Comparison of ENCODE assay signal across 1 cellular context in genomic region chr18:61973273-61974115, GRCh38.
TF ChIP-seq lines count a peak whose summit lies in the region.

No MANE protein-coding gene starts in this region.

TF ChIP-seq in HEK293, 187 proteins besides CTCF, POLR2A, EP300 and RAD21 (continued from another document):
- TF ChIP-seq ZNF654 (tag by site-specific recombination; IDR thresholded peaks at IDR 0.05; ENCODE audit: low read depth) (no peak), ZNF114 (tag by site-specific recombination; IDR thresholded peaks at IDR 0.05) (no peak), ZBTB8A (tag by site-specific recombination; IDR thresholded peaks at IDR 0.05) (no peak), IKZF3 (tag by site-specific recombination; IDR thresholded peaks at IDR 0.05) (0 out of 2 replicates have a peak, but pooled peaks have one; percentile 16), ZIC2 (tag by site-specific recombination; IDR thresholded peaks at IDR 0.05) (peak; percentile 99), PRDM6 (tag by site-specific recombination; IDR thresholded peaks at IDR 0.05) (peak; percentile 80), ZNF843 (tag by site-specific recombination; IDR thresholded peaks at IDR 0.05) (peak; percentile 82), ZFP69B (tag by site-specific recombination; IDR thresholded peaks at IDR 0.05) (no peak)
TF ChIP-seq in HEK293: peak in this region for 11.
